Comparison of ENCODE assay signal across 1 cellular context in genomic region chr12:7678744-7679143, GRCh38.
TF ChIP-seq lines count a peak whose summit lies in the region.

No MANE protein-coding gene starts in this region.

TF ChIP-seq in H1, 55 proteins besides CTCF, POLR2A, EP300 and RAD21:
- no peak for TF ChIP-seq PHF8 (conservative IDR thresholded peaks at IDR 0.05; ENCODE audit: low read depth, low read length)
- no peak for TF ChIP-seq NRF1 (IDR thresholded peaks at IDR 0.05; ENCODE audit: low read depth, low read length)
- no peak for TF ChIP-seq HDAC2 (IDR thresholded peaks at IDR 0.05; ENCODE audit: borderline replicate concordance in 1 of 2, low read depth in 2 of 2, low read length in 2 of 2)
- no peak for TF ChIP-seq TEAD4 (IDR thresholded peaks at IDR 0.05; ENCODE audit: low read depth, low read length)
- TF ChIP-seq BCL11A (IDR thresholded peaks at IDR 0.05; ENCODE audit: low read depth in 2 of 2, low read length in 2 of 2): no peak
- no peak for TF ChIP-seq SIN3A (conservative IDR thresholded peaks at IDR 0.05 in 1 of 2, IDR thresholded peaks at IDR 0.05 in 1 of 2; ENCODE audit: low read depth in 1 of 2, low read length in 2 of 2)
- TF ChIP-seq GTF2F1 (IDR thresholded peaks at IDR 0.05; ENCODE audit: borderline replicate concordance, low read depth, low read length): no peak
- TF ChIP-seq CREB1 (IDR thresholded peaks at IDR 0.05): no peak
- no peak for TF ChIP-seq EZH2 (IDR thresholded peaks at IDR 0.05; ENCODE audit: low read depth, low read length, severe bottlenecking)
- TF ChIP-seq SIRT6 (IDR thresholded peaks at IDR 0.05; ENCODE audit: low read length): no peak
- no peak for TF ChIP-seq CBX5 (IDR thresholded peaks at IDR 0.05; ENCODE audit: low read depth, low read length)
- TF ChIP-seq CEBPB (IDR thresholded peaks at IDR 0.05; ENCODE audit: low read depth, low read length): no peak
- TF ChIP-seq HDAC6 (IDR thresholded peaks at IDR 0.05; ENCODE audit: low read depth, low read length): no peak
